1 cellular context compared by ENCODE assay signal in genomic region chr11:65793625-65794400, GRCh38.
TF ChIP-seq lines count a peak whose summit lies in the region.

No MANE protein-coding gene starts in this region.

TF ChIP-seq in HCT116, 20 proteins besides CTCF, POLR2A, EP300 and RAD21:
- no peak for TF ChIP-seq SRF (IDR thresholded peaks at IDR 0.05; ENCODE audit: low read depth)
- no peak for TF ChIP-seq MAX (IDR thresholded peaks at IDR 0.05)
- no peak for TF ChIP-seq ELF1 (IDR thresholded peaks at IDR 0.05; ENCODE audit: borderline replicate concordance, low read depth)
- TF ChIP-seq CEBPB (IDR thresholded peaks at IDR 0.05; ENCODE audit: low read depth) = no peak
- TF ChIP-seq REST (IDR thresholded peaks at IDR 0.05; ENCODE audit: low read depth) = no peak
- no peak for TF ChIP-seq ZFX (IDR thresholded peaks at IDR 0.05)
- no peak for TF ChIP-seq ZNF274 (IDR thresholded peaks at IDR 0.05; ENCODE audit: low read depth, low read length)
- TF ChIP-seq EZH2 (IDR thresholded peaks at IDR 0.05) = no peak
- no peak for TF ChIP-seq ZBTB33 (IDR thresholded peaks at IDR 0.05; ENCODE audit: extremely low read depth, insufficient replicate concordance, low read length)
